Comparison of ENCODE assay signal across 22 cellular contexts in the genomic region with DNA sequence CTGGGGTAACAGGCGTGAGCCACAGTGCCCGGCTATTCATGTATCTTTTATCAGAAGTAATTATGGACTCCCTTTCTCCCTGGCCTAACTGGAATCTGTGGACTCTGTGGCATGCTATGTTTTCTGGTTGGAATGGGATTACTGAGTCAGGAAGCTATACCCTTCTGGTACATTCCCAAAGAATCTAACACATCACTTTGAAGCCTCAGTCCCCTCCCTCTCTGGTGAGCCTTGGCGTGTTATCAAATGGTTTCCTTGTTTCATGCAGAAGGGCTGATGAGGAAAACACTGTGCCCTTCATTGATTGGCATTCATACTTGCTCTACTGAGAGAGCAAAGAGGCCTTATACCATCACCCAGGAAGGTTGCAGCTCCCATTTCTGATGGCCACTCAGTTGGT.
"Had no signal": no experiment of that assay in that cellular context is flagged by ENCODE, and none has a peak within 500 bp of the region (broad histone marks: within the 10 kb centered on the region; RNA-seq: fewer than 3 reads in every experiment).

No MANE protein-coding gene starts in this region.

- H3K4me3 Mint-ChIP-seq: activated CD4-positive, alpha-beta memory T cell treated with anti-CD3 and anti-CD28 coated beads, Interleukin-2, amount 10 ng/mL, durations not matched to agents 7 days and 5 days; activated T-helper 17 cell treated with anti-CD3 and anti-CD28 coated beads, Interleukin-2, amount 50 U/mL, for 72 hours; immature natural killer cell; memory B cell; natural killer cell treated with Interleukin-12 subunit alpha and Interleukin-12 subunit beta and Interleukin-15 and Interleukin-18, amount 100 ng/mL, for 72 hours; T-helper 2 cell treated with Interferon-gamma antibody and Interleukin-4, amounts not matched to agents 5 μg/mL and 100 μg/mL, for 36 hours; WTC11 had no signal

- H3K9me3 ChIP-seq: breast epithelium, esophagus muscularis mucosa, tibial nerve had no signal

- H3K27ac ChIP-seq: breast epithelium, esophagus muscularis mucosa had no signal

- H3K36me3 ChIP-seq: breast epithelium, esophagus muscularis mucosa, tibial nerve had no signal

- H3K4me1 Mint-ChIP-seq: activated CD4-positive, alpha-beta memory T cell treated with anti-CD3 and anti-CD28 coated beads, Interleukin-2, amount 10 ng/mL, durations not matched to agents 7 days and 5 days; activated T-helper 17 cell treated with anti-CD3 and anti-CD28 coated beads, Interleukin-2, amount 50 U/mL, for 72 hours; immature natural killer cell; WTC11 had no signal

- DNase-seq: activated CD4-positive, alpha-beta memory T cell treated with anti-CD3 and anti-CD28 coated beads, Interleukin-2, amount 10 ng/mL, durations not matched to agents 7 days and 5 days; activated CD4-positive, alpha-beta T cell treated with anti-CD3 and anti-CD28 coated beads for 48 hours; activated naive CD4-positive, alpha-beta T cell; activated T-cell treated with anti-CD3 and anti-CD28 coated beads, Interleukin-2, amount 50 U/mL, for 1 hour; aorta; cerebellar nuclear complex; cortex of kidney; effector CD8-positive, alpha-beta T cell; immature natural killer cell; left ventricle myocardium superior; posterior cingulate gyrus; stimulated activated CD4-positive, alpha-beta T cell treated with anti-CD3 and anti-CD28 coated beads, Interleukin-12 subunit alpha, Interleukin-12 subunit beta, amount 100 ng/mL, for 4 hours; stimulated activated CD4-positive, alpha-beta T cell treated with anti-CD3 and anti-CD28 coated beads, Interleukin-1b, Interleukin-23, amount 100 ng/mL, for 48 hours; stimulated activated naive CD8-positive, alpha-beta T cell treated with anti-CD3 and anti-CD28 coated beads, Interleukin-15, Interleukin-2, amounts not matched to agents 100 U/mL and 50 U/mL, for 24 hours had no signal

- H3K4me3 ChIP-seq: breast epithelium, esophagus muscularis mucosa, tibial nerve had no signal

- H3K27ac Mint-ChIP-seq: activated CD4-positive, alpha-beta memory T cell treated with anti-CD3 and anti-CD28 coated beads, Interleukin-2, amount 10 ng/mL, durations not matched to agents 7 days and 5 days; activated T-helper 17 cell treated with anti-CD3 and anti-CD28 coated beads, Interleukin-2, amount 50 U/mL, for 72 hours; memory B cell; natural killer cell treated with Interleukin-12 subunit alpha and Interleukin-12 subunit beta and Interleukin-15 and Interleukin-18, amount 100 ng/mL, for 72 hours; T-helper 2 cell treated with Interferon-gamma antibody and Interleukin-4, amounts not matched to agents 5 μg/mL and 100 μg/mL, for 36 hours; WTC11 had no signal

- H3K27me3 ChIP-seq: breast epithelium, esophagus muscularis mucosa, tibial nerve had no signal

- H3K9me3 Mint-ChIP-seq: activated CD4-positive, alpha-beta memory T cell treated with anti-CD3 and anti-CD28 coated beads, Interleukin-2, amount 10 ng/mL, durations not matched to agents 7 days and 5 days; activated T-helper 17 cell treated with anti-CD3 and anti-CD28 coated beads, Interleukin-2, amount 50 U/mL, for 72 hours; immature natural killer cell; memory B cell; natural killer cell treated with Interleukin-12 subunit alpha and Interleukin-12 subunit beta and Interleukin-15 and Interleukin-18, amount 100 ng/mL, for 72 hours; T-helper 2 cell treated with Interferon-gamma antibody and Interleukin-4, amounts not matched to agents 5 μg/mL and 100 μg/mL, for 36 hours had no signal

- H3K36me3 Mint-ChIP-seq: immature natural killer cell; memory B cell; natural killer cell treated with Interleukin-12 subunit alpha and Interleukin-12 subunit beta and Interleukin-15 and Interleukin-18, amount 100 ng/mL, for 72 hours; WTC11 had no signal

- H3K27me3 Mint-ChIP-seq: activated CD4-positive, alpha-beta memory T cell treated with anti-CD3 and anti-CD28 coated beads, Interleukin-2, amount 10 ng/mL, durations not matched to agents 7 days and 5 days; memory B cell had no signal

- ATAC-seq: activated T-helper 17 cell treated with anti-CD3 and anti-CD28 coated beads, Interleukin-2, amount 50 U/mL, for 72 hours; left ventricle myocardium superior; natural killer cell treated with Interleukin-12 subunit alpha and Interleukin-12 subunit beta and Interleukin-15 and Interleukin-18, amount 100 ng/mL, for 72 hours; stimulated activated naive CD8-positive, alpha-beta T cell treated with anti-CD3 and anti-CD28 coated beads, Interleukin-15, Interleukin-2, amounts not matched to agents 100 U/mL and 50 U/mL, for 24 hours; WTC11 had no signal
